Comparison of ENCODE assay signal across 1 cellular context in the genomic region with DNA sequence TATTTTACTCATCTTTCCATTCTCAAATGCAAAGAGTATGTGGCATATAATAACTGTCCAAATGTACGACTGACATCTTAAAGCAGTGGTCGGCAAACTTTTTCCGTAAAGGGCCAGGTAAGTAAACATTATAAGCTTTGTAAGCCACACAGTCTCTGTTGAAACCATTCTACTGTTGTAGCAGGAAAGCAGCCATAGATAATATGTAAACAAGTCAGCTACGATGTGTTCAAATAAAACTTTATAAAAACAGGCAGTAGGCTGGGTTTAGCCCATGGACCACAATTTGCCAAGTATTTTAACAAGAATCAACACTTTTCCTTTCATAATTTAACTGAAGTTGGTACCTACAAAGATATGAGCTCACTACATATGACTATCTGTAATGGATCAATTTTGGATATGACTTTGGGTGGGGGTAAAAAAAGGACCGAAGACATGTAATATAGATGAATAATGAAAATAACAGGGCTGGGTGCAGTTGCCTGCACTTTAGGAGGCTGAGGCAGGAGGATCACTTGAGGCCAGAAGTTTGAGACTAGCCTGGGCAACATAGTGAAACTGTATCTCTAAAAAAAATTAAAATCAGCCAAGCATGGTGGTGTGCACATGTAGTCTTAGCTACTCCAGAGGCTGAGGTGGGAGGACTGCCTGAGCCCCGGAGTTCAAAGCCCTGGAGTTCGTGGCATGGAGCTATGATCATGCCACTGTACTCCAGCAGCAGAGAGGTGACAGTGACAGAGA.
TF ChIP-seq lines count a peak whose summit lies in the region.

No MANE protein-coding gene starts in this region.

TF ChIP-seq in GM12878, 131 proteins besides CTCF, POLR2A, EP300 and RAD21:
- TF ChIP-seq, protein P1, sequence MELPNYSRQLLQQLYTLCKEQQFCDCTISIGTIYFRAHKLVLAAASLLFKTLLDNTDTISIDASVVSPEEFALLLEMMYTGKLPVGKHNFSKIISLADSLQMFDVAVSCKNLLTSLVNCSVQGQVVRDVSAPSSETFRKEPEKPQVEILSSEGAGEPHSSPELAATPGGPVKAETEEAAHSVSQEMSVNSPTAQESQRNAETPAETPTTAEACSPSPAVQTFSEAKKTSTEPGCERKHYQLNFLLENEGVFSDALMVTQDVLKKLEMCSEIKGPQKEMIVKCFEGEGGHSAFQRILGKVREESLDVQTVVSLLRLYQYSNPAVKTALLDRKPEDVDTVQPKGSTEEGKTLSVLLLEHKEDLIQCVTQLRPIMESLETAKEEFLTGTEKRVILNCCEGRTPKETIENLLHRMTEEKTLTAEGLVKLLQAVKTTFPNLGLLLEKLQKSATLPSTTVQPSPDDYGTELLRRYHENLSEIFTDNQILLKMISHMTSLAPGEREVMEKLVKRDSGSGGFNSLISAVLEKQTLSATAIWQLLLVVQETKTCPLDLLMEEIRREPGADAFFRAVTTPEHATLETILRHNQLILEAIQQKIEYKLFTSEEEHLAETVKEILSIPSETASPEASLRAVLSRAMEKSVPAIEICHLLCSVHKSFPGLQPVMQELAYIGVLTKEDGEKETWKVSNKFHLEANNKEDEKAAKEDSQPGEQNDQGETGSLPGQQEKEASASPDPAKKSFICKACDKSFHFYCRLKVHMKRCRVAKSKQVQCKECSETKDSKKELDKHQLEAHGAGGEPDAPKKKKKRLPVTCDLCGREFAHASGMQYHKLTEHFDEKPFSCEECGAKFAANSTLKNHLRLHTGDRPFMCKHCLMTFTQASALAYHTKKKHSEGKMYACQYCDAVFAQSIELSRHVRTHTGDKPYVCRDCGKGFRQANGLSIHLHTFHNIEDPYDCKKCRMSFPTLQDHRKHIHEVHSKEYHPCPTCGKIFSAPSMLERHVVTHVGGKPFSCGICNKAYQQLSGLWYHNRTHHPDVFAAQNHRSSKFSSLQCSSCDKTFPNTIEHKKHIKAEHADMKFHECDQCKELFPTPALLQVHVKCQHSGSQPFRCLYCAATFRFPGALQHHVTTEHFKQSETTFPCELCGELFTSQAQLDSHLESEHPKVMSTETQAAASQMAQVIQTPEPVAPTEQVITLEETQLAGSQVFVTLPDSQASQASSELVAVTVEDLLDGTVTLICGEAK (IDR thresholded peaks at IDR 0.05; ENCODE audit: borderline replicate concordance) = peak; percentile 91
- no peak for TF ChIP-seq NR2F1 (conservative IDR thresholded peaks at IDR 0.05)
